Comparison of ENCODE assay signal across 25 cellular contexts in the genomic region with DNA sequence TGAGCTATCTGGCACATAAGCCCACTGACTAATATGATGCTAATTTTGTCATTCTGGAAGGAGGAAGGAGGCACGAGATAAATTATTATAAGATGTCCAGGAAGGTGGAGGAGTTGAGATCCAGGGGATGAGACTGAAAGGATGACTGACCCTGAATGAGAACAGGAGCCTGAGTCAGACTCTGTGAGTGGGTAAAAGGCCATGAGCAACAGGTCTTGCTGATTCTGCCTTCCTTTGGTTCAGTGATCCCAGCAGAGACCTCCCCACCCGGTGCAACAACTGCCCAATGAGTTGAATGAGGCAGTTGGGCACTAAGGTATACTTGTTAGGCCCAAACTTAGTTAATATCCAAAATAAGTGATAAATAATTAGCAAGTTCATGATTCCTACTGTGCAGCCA.
"Had no signal": no experiment of that assay in that cellular context is flagged by ENCODE, and none has a peak within 500 bp of the region (broad histone marks: within the 10 kb centered on the region; RNA-seq: fewer than 3 reads in every experiment).

No MANE protein-coding gene starts in this region.

- H3K9me3 ChIP-seq: adrenal gland, colonic mucosa, pancreas, psoas muscle, upper lobe of right lung had no signal

- H3K27ac Mint-ChIP-seq: activated B cell treated with CpG ODN at 0.5 μM for 24 hours; activated CD4-positive, alpha-beta T cell treated with anti-CD3 and anti-CD28 coated beads for 36 hours; activated naive CD8-positive, alpha-beta T cell; activated T-cell treated with anti-CD3 and anti-CD28 coated beads, Interleukin-2, amount 50 U/mL, for 24 hours; activated T-helper 17 cell treated with anti-CD3 and anti-CD28 coated beads, Interleukin-2, amount 50 U/mL, for 72 hours; effector memory CD8-positive, alpha-beta T cell; natural killer cell treated with Interleukin-12 subunit alpha and Interleukin-12 subunit beta and Interleukin-15 and Interleukin-18, amount 100 ng/mL, for 72 hours had no signal

- H3K9me3 Mint-ChIP-seq: activated B cell treated with CpG ODN at 0.5 μM for 24 hours; activated T-cell treated with anti-CD3 and anti-CD28 coated beads, Interleukin-2, amount 50 U/mL, for 24 hours; activated T-helper 17 cell treated with anti-CD3 and anti-CD28 coated beads, Interleukin-2, amount 50 U/mL, for 72 hours; effector memory CD8-positive, alpha-beta T cell; natural killer cell treated with Interleukin-12 subunit alpha and Interleukin-12 subunit beta and Interleukin-15 and Interleukin-18, amount 100 ng/mL, for 72 hours had no signal

- H3K27me3 ChIP-seq: colonic mucosa, pancreas, upper lobe of right lung had no signal

- H3K27me3 Mint-ChIP-seq: activated B cell treated with CpG ODN at 0.5 μM for 24 hours; activated CD4-positive, alpha-beta T cell treated with anti-CD3 and anti-CD28 coated beads for 36 hours; activated naive CD8-positive, alpha-beta T cell; effector memory CD8-positive, alpha-beta T cell had no signal

- H3K36me3 ChIP-seq: adrenal gland, colonic mucosa, pancreas, upper lobe of right lung had no signal

- H3K4me3 ChIP-seq: adrenal gland, colonic mucosa, dorsolateral prefrontal cortex, pancreas, psoas muscle, upper lobe of right lung had no signal

- DNase-seq: activated B cell treated with CpG ODN at 0.5 μM for 24 hours; activated CD4-positive, alpha-beta T cell treated with anti-CD3 and anti-CD28 coated beads for 36 hours; activated CD4-positive, alpha-beta T cell treated with anti-CD3 and anti-CD28 coated beads, Interleukin-2, amount 50 U/mL, for 4 hours; activated CD8-positive, alpha-beta memory T cell treated with anti-CD3 and anti-CD28 coated beads for 24 hours; activated CD8-positive, alpha-beta memory T cell treated with anti-CD3 and anti-CD28 coated beads, Interleukin-2, amount 50 U/mL, for 4 hours; activated naive CD4-positive, alpha-beta T cell; activated T-cell treated with anti-CD3 and anti-CD28 coated beads, Interleukin-2, amount 50 U/mL, for 24 hours; adrenal gland; colonic mucosa; dorsolateral prefrontal cortex; effector memory CD8-positive, alpha-beta T cell; left ventricle myocardium superior; mammary epithelial cell; midbrain; pancreas; psoas muscle; right cardiac atrium; stimulated activated CD4-positive, alpha-beta T cell treated with anti-CD3 and anti-CD28 coated beads, Interleukin-12 subunit alpha, Interleukin-12 subunit beta, amount 100 ng/mL, for 4 hours; stimulated activated CD4-positive, alpha-beta T cell treated with anti-CD3 and anti-CD28 coated beads, Interleukin-4, amount 100 ng/mL, for 4 hours; stimulated activated naive CD8-positive, alpha-beta T cell treated with anti-CD3 and anti-CD28 coated beads, Interleukin-15, Interleukin-2, amounts not matched to agents 100 U/mL and 50 U/mL, for 24 hours; T1000; upper lobe of right lung had no signal

- ATAC-seq: activated CD4-positive, alpha-beta T cell treated with anti-CD3 and anti-CD28 coated beads for 36 hours; activated T-helper 17 cell treated with anti-CD3 and anti-CD28 coated beads, Interleukin-2, amount 50 U/mL, for 72 hours; effector memory CD8-positive, alpha-beta T cell; left ventricle myocardium superior; natural killer cell treated with Interleukin-12 subunit alpha and Interleukin-12 subunit beta and Interleukin-15 and Interleukin-18, amount 100 ng/mL, for 72 hours; pancreas; right cardiac atrium; stimulated activated naive CD8-positive, alpha-beta T cell treated with anti-CD3 and anti-CD28 coated beads, Interleukin-15, Interleukin-2, amounts not matched to agents 100 U/mL and 50 U/mL, for 24 hours; upper lobe of right lung had no signal

- H3K36me3 Mint-ChIP-seq: activated naive CD8-positive, alpha-beta T cell; natural killer cell treated with Interleukin-12 subunit alpha and Interleukin-12 subunit beta and Interleukin-15 and Interleukin-18, amount 100 ng/mL, for 72 hours had no signal

- H3K4me1 Mint-ChIP-seq: activated B cell treated with CpG ODN at 0.5 μM for 24 hours; activated CD4-positive, alpha-beta T cell treated with anti-CD3 and anti-CD28 coated beads for 36 hours; activated T-helper 17 cell treated with anti-CD3 and anti-CD28 coated beads, Interleukin-2, amount 50 U/mL, for 72 hours had no signal

- H3K4me1 ChIP-seq: adrenal gland, colonic mucosa, psoas muscle, upper lobe of right lung had no signal

- H3K27ac ChIP-seq: adrenal gland, colonic mucosa, dorsolateral prefrontal cortex, pancreas, psoas muscle, upper lobe of right lung had no signal

- H3K4me3 Mint-ChIP-seq: activated B cell treated with CpG ODN at 0.5 μM for 24 hours; activated CD4-positive, alpha-beta T cell treated with anti-CD3 and anti-CD28 coated beads for 36 hours; activated naive CD8-positive, alpha-beta T cell; activated T-cell treated with anti-CD3 and anti-CD28 coated beads, Interleukin-2, amount 50 U/mL, for 24 hours; activated T-helper 17 cell treated with anti-CD3 and anti-CD28 coated beads, Interleukin-2, amount 50 U/mL, for 72 hours; effector memory CD8-positive, alpha-beta T cell; natural killer cell treated with Interleukin-12 subunit alpha and Interleukin-12 subunit beta and Interleukin-15 and Interleukin-18, amount 100 ng/mL, for 72 hours had no signal
